Comparison of ENCODE assay signal across 26 cellular contexts in the genomic region with DNA sequence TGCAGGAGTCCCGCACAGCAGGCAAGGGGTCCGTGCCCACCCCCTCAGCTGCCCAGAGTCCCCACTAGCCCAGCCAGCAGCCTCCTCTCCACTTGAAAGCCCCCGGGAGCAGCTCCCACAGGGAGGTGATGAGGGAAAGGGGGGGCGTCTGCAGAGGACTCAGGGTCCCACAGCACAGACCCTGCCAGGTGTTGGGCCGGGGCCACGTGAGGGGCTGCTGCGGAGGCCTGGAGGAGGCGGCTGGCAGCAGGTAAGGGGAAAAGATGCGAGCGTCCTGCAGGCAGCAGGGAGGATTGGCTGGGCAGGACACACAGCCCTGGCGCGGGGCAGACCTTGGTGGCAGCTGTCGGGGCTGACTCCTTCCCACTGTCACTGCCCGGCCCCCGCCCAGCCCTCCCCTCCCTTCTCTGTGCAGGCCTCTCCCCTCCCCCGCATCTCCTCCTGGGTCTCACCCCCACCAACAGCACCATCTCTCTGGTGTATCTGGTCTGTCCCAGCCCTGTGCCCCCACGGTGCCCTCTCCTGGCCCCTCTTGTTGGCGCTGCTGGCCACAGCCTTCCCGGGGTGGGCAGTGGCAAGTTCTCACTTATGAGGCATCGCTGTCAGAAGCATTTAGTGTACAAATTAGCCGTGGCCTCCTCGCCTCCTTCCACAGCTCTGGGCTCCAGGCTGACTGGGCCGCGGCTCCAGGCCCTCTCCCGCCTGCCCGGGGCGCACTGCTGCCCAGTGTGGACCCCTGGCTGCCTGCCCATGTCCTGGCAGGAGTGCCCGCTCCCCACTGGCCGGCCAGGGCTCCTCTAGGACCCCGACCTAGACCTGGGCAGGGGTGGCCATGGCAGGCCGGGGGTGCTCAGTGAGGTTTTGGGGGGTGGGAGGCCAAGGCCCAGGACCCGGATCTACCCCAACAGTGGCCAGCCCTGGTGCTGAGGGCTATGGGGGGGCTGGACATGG. TPM values are rescaled to one million over a fixed set of nuclear protein-coding genes. Genes with fewer than 3 reads are reported as not detected.
DNase-seq lines count a peak whose midpoint lies in the region; ATAC-seq, FAIRE-seq and TF ChIP-seq lines count a peak whose summit lies in the region.
"Had no signal": no experiment of that assay in that cellular context is flagged by ENCODE, and none has a peak within 500 bp of the region (broad histone marks: within the 10 kb centered on the region; RNA-seq: fewer than 3 reads in every experiment).

No MANE protein-coding gene starts in this region.

- in situ Hi-C loops in G401 (cut with HindIII; ENCODE audit: low sequenced_read_pairs) (no loop called here), Panc1 (cut with HindIII; ENCODE audit: low pct_unique_long_range_greater_than_20kb, low sequenced_read_pairs) (no loop called here)

- POLR2A ChIA-PET in Panc1 (lab: Charles Lee), result no interaction called here
- POLR2A ChIA-PET in H1 (lab: Charles Lee; ENCODE audit: partially characterized antibody), result interaction anchor here (0.9 to 2.2 kb wide), 8 partner anchors 11 to 75 kb away, joined by 3 to 8 read pairs (median 4); partner anchors contain the start of genes CAPN15, NHLRC4, PIGQ and WFIKKN1

- CTCF ChIA-PET in Panc1 (lab: Charles Lee) (no interaction called here), H1 (lab: Charles Lee; ENCODE audit: partially characterized antibody) (interaction anchor here (1.0 to 3.9 kb wide), 7 partner anchors 9 to 68 kb away, joined by 3 to 21 read pairs (median 5); no protein-coding TSS in a partner anchor)

- no peak for TF ChIP-seq EP300 in H1 (IDR thresholded peaks at IDR 0.05; ENCODE audit: borderline replicate concordance in 1 of 2, low read depth in 2 of 2, low read length in 2 of 2)

- no peak overlapping the region for H3K4me3 Mint-ChIP-seq in stimulated activated naive CD8-positive, alpha-beta T cell treated with anti-CD3 and anti-CD28 coated beads, Interleukin-15, amount 100 ng/mL, for 72 hours
- H3K4me3 Mint-ChIP-seq: activated CD4-positive, alpha-beta T cell treated with anti-CD3 and anti-CD28 coated beads, Interleukin-2, amount 10 ng/mL, durations not matched to agents 7 days and 5 days; central memory CD8-positive, alpha-beta T cell; GM23338; neural crest cell; stimulated activated naive B cell treated with anti-CD40 and anti-IgM and Interleukin-4, amounts not matched to agents 10 μg/mL and 1 μg/mL and 100 μg/mL, for 72 hours had no signal

- H3K27ac ChIP-seq in Panc1 (ENCODE audit: low read length) (no peak overlapping the region), H1 (ENCODE audit: low read depth, low read length) (no peak overlapping the region), psoas muscle (no peak overlapping the region)
- H3K27ac ChIP-seq: testis, VCaP had no signal

- no peak for FAIRE-seq in H1 (lab: Jason Lieb, UNC)
- FAIRE-seq: astrocyte had no signal

- no peak overlapping the region for H3K4me2 ChIP-seq in H1 (ENCODE audit: insufficient read depth in 1 of 2, low read depth in 2 of 2, low read length in 2 of 2)
- H3K4me2 ChIP-seq: GM23338 had no signal

- H3K56ac ChIP-seq in H1 (replicated peaks; ENCODE audit: insufficient read length, low read depth, low read length), result no peak overlapping the region

- H4K20me1 ChIP-seq in H1 (replicated peaks in 1 of 2; ENCODE audit: control insufficient read depth in 1 of 2, insufficient read depth in 2 of 2, low read length in 2 of 2), result peaks cover 0 to 2% of the 10 kb centered on the region in 2 experiments

- H3K4me1 Mint-ChIP-seq in stimulated activated naive CD8-positive, alpha-beta T cell treated with anti-CD3 and anti-CD28 coated beads, Interleukin-15, amount 100 ng/mL, for 72 hours, result no peaks in the 10 kb centered on the region
- H3K4me1 Mint-ChIP-seq: activated CD4-positive, alpha-beta T cell treated with anti-CD3 and anti-CD28 coated beads, Interleukin-2, amount 10 ng/mL, durations not matched to agents 7 days and 5 days; central memory CD8-positive, alpha-beta T cell; GM23338 had no signal

- H3K23me2 ChIP-seq in H1 (ENCODE audit: low read depth, low read length), result peaks cover 6% of the 10 kb centered on the region; the same call in 1 of the 2 replicates

- H2BK20ac ChIP-seq in H1 (ENCODE audit: low read length), result no peak overlapping the region

- no peak overlapping the region for H4K91ac ChIP-seq in H1 (replicated peaks; ENCODE audit: insufficient read length, low read length)

- H3K4me3 ChIP-seq in Panc1 (ENCODE audit: low read depth in 2 of 2, low read length in 2 of 2) (no peak overlapping the region), H1 (ENCODE audit: extremely low read depth in 1 of 4, insufficient read depth in 2 of 4, low read depth in 3 of 4, low read length in 4 of 4) (no peak overlapping the region), psoas muscle (no peak overlapping the region)
- H3K4me3 ChIP-seq: GM23338, testis had no signal

- peaks cover 25% of the 10 kb centered on the region for H3K27me3 Mint-ChIP-seq in stimulated activated naive CD8-positive, alpha-beta T cell treated with anti-CD3 and anti-CD28 coated beads, Interleukin-15, amount 100 ng/mL, for 72 hours

- H3K36me3 ChIP-seq in Panc1 (ENCODE audit: control insufficient read depth, insufficient read depth, low read length), result no peaks in the 10 kb centered on the region
- peaks cover 0 to 16% (median 2%) of the 10 kb centered on the region in 4 experiments; a peak in 1 of 8 replicates for H3K36me3 ChIP-seq in H1 (ENCODE audit: control insufficient read depth in 2 of 4, insufficient read depth in 4 of 4, low read length in 3 of 4)
- H3K36me3 ChIP-seq in psoas muscle (ENCODE audit: insufficient read depth in 1 of 2, low read depth in 1 of 2), result peaks cover 8 to 28% of the 10 kb centered on the region in 2 donors

- H3K79me1 ChIP-seq in H1 (ENCODE audit: low read depth, low read length), result no peaks in the 10 kb centered on the region; the same call in 1 of the 2 replicates

- H3K23ac ChIP-seq in H1 (ENCODE audit: insufficient read length), result no peak overlapping the region

- no peak overlapping the region for H2BK5ac ChIP-seq in H1 (ENCODE audit: low read depth, low read length)

- no peaks in the 10 kb centered on the region for H3K79me2 ChIP-seq in H1 (ENCODE audit: control insufficient read depth in 1 of 2, insufficient read depth in 2 of 2, low read length in 2 of 2)

- no peaks in the 10 kb centered on the region for H3K27me3 ChIP-seq in Panc1 (ENCODE audit: control insufficient read depth, insufficient read depth, low read length)
- peaks cover 14 to 28% (median 20%) of the 10 kb centered on the region in 4 experiments; a peak in 6 of 7 replicates for H3K27me3 ChIP-seq in H1 (replicated peaks in 1 of 4; ENCODE audit: control insufficient read depth in 3 of 4, extremely low read depth in 1 of 4, insufficient read depth in 3 of 4, low read length in 3 of 4)
- H3K27me3 ChIP-seq in psoas muscle (ENCODE audit: insufficient read depth in 3 of 3, low read length in 2 of 3), result peaks cover 0 to 24% (median 6%) of the 10 kb centered on the region in 3 donors
- H3K27me3 ChIP-seq: testis had no signal

- no peak for TF ChIP-seq RAD21 in H1 (IDR thresholded peaks at IDR 0.05 in 1 of 2, conservative IDR thresholded peaks at IDR 0.05 in 1 of 2; ENCODE audit: low read depth in 2 of 2, low read length in 2 of 2)

- no peak overlapping the region for H3K18ac ChIP-seq in H1 (ENCODE audit: extremely low read depth, low read length)

- no peak for ATAC-seq in Panc1
- ATAC-seq in psoas muscle, result peak; percentile 7 to 32 (median 20)
- ATAC-seq in stimulated activated naive CD8-positive, alpha-beta T cell treated with anti-CD3 and anti-CD28 coated beads, Interleukin-15, amount 100 ng/mL, for 72 hours, result no peak
- ATAC-seq: activated naive CD4-positive, alpha-beta T cell treated with anti-CD3 and anti-CD28 coated beads, Interleukin-2, amount 50 U/mL, for 72 hours; GM23338; stimulated activated naive B cell treated with anti-CD40 and anti-IgM and Interleukin-4, amounts not matched to agents 10 μg/mL and 1 μg/mL and 100 μg/mL, for 72 hours had no signal

- no peak overlapping the region for H4K5ac ChIP-seq in H1 (ENCODE audit: insufficient read length, low read depth, low read length)

- H2BK15ac ChIP-seq in H1 (ENCODE audit: low read length), result no peak overlapping the region

- no peak overlapping the region for H2AFZ ChIP-seq in H1 (ENCODE audit: low read length)
- H2AFZ ChIP-seq: GM23338 had no signal

- 83% methylated on average over 23 of the region's 32 CpGs; no CpG with 5 or more reads in 1 of the 2 experiments for WGBS in H1 (ENCODE audit: extremely low coverage in 1 of 2, insufficient coverage in 1 of 2, insufficient read length in 1 of 2, insufficient replicate concordance in 2 of 2, low coverage in 1 of 2, low lambda C conversion rate in 2 of 2, missing lambda C conversion rate in 1 of 2), 2 experiments
- 42 to 58% (median 45%) methylated on average over 23 to 32 of the region's 32 CpGs for WGBS in psoas muscle, 3 donors

- H2BK120ac ChIP-seq in H1 (replicated peaks; ENCODE audit: low read depth, low read length), result no peak overlapping the region

- TF ChIP-seq POLR2A in H1 (IDR thresholded peaks at IDR 0.05; ENCODE audit: control extremely low read depth in 1 of 2, low read depth in 2 of 2, low read length in 2 of 2), result no peak

- H2AK5ac ChIP-seq in H1 (ENCODE audit: low read depth, low read length), result no peak overlapping the region

- H4K8ac ChIP-seq in H1 (ENCODE audit: extremely low read depth, insufficient read depth, low read length), result peak overlapping the region; percentile 25; the same call in 1 of the 2 replicates

- DNase-seq in G401 (ENCODE audit: low spot score), result peak; percentile 78
- DNase-seq in Panc1 (ENCODE audit: low read depth, low spot score), result no peak
- DNase-seq in H1 (ENCODE audit: low read depth in 1 of 2, low spot score in 2 of 2), result no peak
- DNase-seq in psoas muscle, result no peak
- DNase-seq in T-helper 9 cell, result no peak
- no peak for DNase-seq in stimulated activated naive CD8-positive, alpha-beta T cell treated with anti-CD3 and anti-CD28 coated beads, Interleukin-15, amount 100 ng/mL, for 72 hours
- DNase-seq in kidney glomerular epithelial cell (lab: John Stamatoyannopoulos, UW), result no peak
- DNase-seq: activated CD4-positive, alpha-beta T cell treated with anti-CD3 and anti-CD28 coated beads, Interleukin-2, amount 10 ng/mL, durations not matched to agents 7 days and 5 days; KBM-7; NCI-H1694 treated with DMSO at 0.1 percent for 48 hours; NCI-H226; NCI-H748 treated with DMSO at 0.1 percent for 48 hours; OCI-M1; SIG-M5; stimulated activated CD4-positive, alpha-beta T cell treated with anti-CD3 and anti-CD28 coated beads, Interleukin-2, amount 100 ng/mL, for 48 hours; stimulated activated naive B cell treated with anti-CD40 and anti-IgM and Interleukin-4, amounts not matched to agents 10 μg/mL and 1 μg/mL and 100 μg/mL, for 72 hours; testis had no signal

- H3K9me3 ChIP-seq in Panc1 (ENCODE audit: control insufficient read depth, insufficient read depth, low read depth, low read length) (no peaks in the 10 kb centered on the region), H1 (ENCODE audit: insufficient read depth in 2 of 2, low read depth in 1 of 2, low read length in 1 of 2) (no peaks in the 10 kb centered on the region), psoas muscle (no peaks in the 10 kb centered on the region)
- H3K9me3 ChIP-seq: testis had no signal

- no peak overlapping the region for H2BK12ac ChIP-seq in H1 (ENCODE audit: low read depth, low read length)

- H3K9ac ChIP-seq in H1 (replicated peaks in 1 of 4; ENCODE audit: extremely low read depth in 1 of 4, low read depth in 3 of 4, low read length in 3 of 4), result no peak overlapping the region

- H3K4ac ChIP-seq in H1 (replicated peaks; ENCODE audit: insufficient read length, low read depth, low read length), result no peak overlapping the region

- no peak overlapping the region for H3K27ac Mint-ChIP-seq in stimulated activated naive CD8-positive, alpha-beta T cell treated with anti-CD3 and anti-CD28 coated beads, Interleukin-15, amount 100 ng/mL, for 72 hours
- H3K27ac Mint-ChIP-seq: activated CD4-positive, alpha-beta T cell treated with anti-CD3 and anti-CD28 coated beads, Interleukin-2, amount 10 ng/mL, durations not matched to agents 7 days and 5 days; activated naive CD4-positive, alpha-beta T cell treated with anti-CD3 and anti-CD28 coated beads, Interleukin-2, amount 50 U/mL, for 72 hours; GM23338; stimulated activated naive B cell treated with anti-CD40 and anti-IgM and Interleukin-4, amounts not matched to agents 10 μg/mL and 1 μg/mL and 100 μg/mL, for 72 hours had no signal

- BruUV-seq in Panc1 (replicated peaks; lab: Mats Ljungman, UMichigan), result no TSS peak

- TF ChIP-seq CTCF in Panc1 (IDR thresholded peaks at IDR 0.05), result peak; percentile 41
- no peak for TF ChIP-seq CTCF in H1 (IDR thresholded peaks at IDR 0.05; ENCODE audit: control extremely low read depth in 1 of 3, insufficient read depth in 1 of 3, low read depth in 1 of 3, low read length in 3 of 3)
- no peak for TF ChIP-seq CTCF in psoas muscle (IDR thresholded peaks at IDR 0.05)

- intact Hi-C loops in Panc1 (cut with micrococcal nuclease; ENCODE audit: unreplicated experiment), result no loop called here
- intact Hi-C loops in psoas muscle (cut with DNase I), result no loop called here

- H3K9me3 Mint-ChIP-seq in stimulated activated naive CD8-positive, alpha-beta T cell treated with anti-CD3 and anti-CD28 coated beads, Interleukin-15, amount 100 ng/mL, for 72 hours, result no peaks in the 10 kb centered on the region
- H3K9me3 Mint-ChIP-seq: activated CD4-positive, alpha-beta T cell treated with anti-CD3 and anti-CD28 coated beads, Interleukin-2, amount 10 ng/mL, durations not matched to agents 7 days and 5 days; activated naive CD4-positive, alpha-beta T cell treated with anti-CD3 and anti-CD28 coated beads, Interleukin-2, amount 50 U/mL, for 72 hours; central memory CD8-positive, alpha-beta T cell; GM23338; neural crest cell; stimulated activated naive B cell treated with anti-CD40 and anti-IgM and Interleukin-4, amounts not matched to agents 10 μg/mL and 1 μg/mL and 100 μg/mL, for 72 hours had no signal

- H3K14ac ChIP-seq in H1 (ENCODE audit: insufficient read length), result no peak overlapping the region

- peaks cover 27% of the 10 kb centered on the region for H3K4me1 ChIP-seq in Panc1 (ENCODE audit: control insufficient read depth, insufficient read depth, low read length)
- peaks cover 0 to 10% (median 2%) of the 10 kb centered on the region in 4 experiments; a peak in 4 of 7 replicates for H3K4me1 ChIP-seq in H1 (replicated peaks in 1 of 4; ENCODE audit: control insufficient read depth in 3 of 4, insufficient read depth in 4 of 4, low read length in 3 of 4)
- H3K4me1 ChIP-seq in psoas muscle, result no peaks in the 10 kb centered on the region

RNA-seq across cellular contexts. Expression of gene PRR35, which starts 4.4 kb away (rescaled TPM):
- 0.41 and 2.3 TPM in 2 replicates for total RNA-seq in G401 (2014; rRNA removed; shearing (Covaris generic))
- total RNA-seq in Panc1 (2021; ENCODE audit: unreplicated experiment), result 2.2 TPM
- polyA plus RNA-seq in Panc1 (2012; ENCODE audit: insufficient read length), result 3.9 TPM
- total RNA-seq in H1 (2021; fragmentation: NEBNext Ultra II Directional; extraction: Animal tissue kit (Norgen Biotek cat#: 25700)), result 0.50 and 0.61 TPM in 2 replicates
- 0.38 and 0.52 TPM in 2 replicates for polyA plus RNA-seq in H1 (2011; rRNA removed)
- 0.44 TPM for polyA plus RNA-seq in H1 (2011; cell fraction: cytosol; rRNA removed)
- 1.3 TPM for polyA plus RNA-seq in H1 (2011; cell fraction: nucleus; rRNA removed)
- polyA plus RNA-seq in H1 (2012, experiment 1 of 2), result 0.21 to 0.55 TPM (median 0.41 TPM) in 4 replicates
- 0.25 TPM for polyA plus RNA-seq in H1 (2012, experiment 2 of 2)
- polyA plus RNA-seq in H1 (2013, experiment 1 of 2), result 0.45 TPM
- 0.53 TPM for polyA plus RNA-seq in H1 (2013, experiment 2 of 2)
- 0.10 TPM in 1 of 2 replicates, not detected in the other for polyA minus RNA-seq in H1 (2011; rRNA and poly(A)+ RNA removed)
- polyA minus RNA-seq in H1 (2011; cell fraction: cytosol; rRNA and poly(A)+ RNA removed), result 0.51 TPM
- polyA minus RNA-seq in H1 (2011; cell fraction: nucleus; rRNA and poly(A)+ RNA removed), result 0.30 TPM
- total RNA-seq in psoas muscle, result not detected
- not detected for polyA plus RNA-seq in psoas muscle
- total RNA-seq: activated CD4-positive, alpha-beta T cell treated with anti-CD3 and anti-CD28 coated beads, Interleukin-2, amount 10 ng/mL, durations not matched to agents 7 days and 5 days; activated naive CD4-positive, alpha-beta T cell treated with anti-CD3 and anti-CD28 coated beads, Interleukin-2, amount 50 U/mL, for 72 hours; liver; neural crest cell; pulmonary artery endothelial cell; T-helper 1 cell treated with Interleukin-12 subunit alpha and Interleukin-12 subunit beta and Interleukin-4 antibody, amounts not matched to agents 30 ng/mL and 1 ng/mL, for 36 hours had no signal
- polyA plus RNA-seq: liver had no signal

RNA-seq across cellular contexts. Expression of gene NHLRC4, which starts 11.0 kb away (rescaled TPM):
- 2.7 and 4.1 TPM in 2 replicates for total RNA-seq in G401 (2014; rRNA removed; shearing (Covaris generic))
- total RNA-seq in Panc1 (2021; ENCODE audit: unreplicated experiment), result 4.0 TPM
- 5.2 TPM for polyA plus RNA-seq in Panc1 (2012; ENCODE audit: insufficient read length)
- total RNA-seq in H1 (2021; fragmentation: NEBNext Ultra II Directional; extraction: Animal tissue kit (Norgen Biotek cat#: 25700)), result 0.75 and 0.76 TPM in 2 replicates
- 0.60 and 0.72 TPM in 2 replicates for polyA plus RNA-seq in H1 (2011; rRNA removed)
- 0.78 TPM for polyA plus RNA-seq in H1 (2011; cell fraction: cytosol; rRNA removed)
- polyA plus RNA-seq in H1 (2011; cell fraction: nucleus; rRNA removed), result 1.7 TPM
- polyA plus RNA-seq in H1 (2012, experiment 1 of 2), result 0.56 to 0.72 TPM (median 0.63 TPM) in 4 replicates
- polyA plus RNA-seq in H1 (2012, experiment 2 of 2), result 0.76 TPM
- polyA plus RNA-seq in H1 (2013, experiment 1 of 2), result 0.26 TPM
- 0.33 TPM for polyA plus RNA-seq in H1 (2013, experiment 2 of 2)
- polyA minus RNA-seq in H1 (2011; rRNA and poly(A)+ RNA removed), result 0.09 and 0.20 TPM in 2 replicates
- not detected for polyA minus RNA-seq in H1 (2011; cell fraction: cytosol; rRNA and poly(A)+ RNA removed)
- polyA minus RNA-seq in H1 (2011; cell fraction: nucleus; rRNA and poly(A)+ RNA removed), result 1.5 TPM
- under 1 TPM in 3 of 4 donors, not detected in 1; 0.19 to 0.39 (median 0.27) TPM for total RNA-seq in psoas muscle
- under 1 TPM; 0.06 to 0.38 (median 0.27) TPM for polyA plus RNA-seq in psoas muscle

RNA-seq across cellular contexts. Expression of gene PIGQ, which starts 14.0 kb away (rescaled TPM):
- 38.8 and 54.4 TPM in 2 replicates for total RNA-seq in G401 (2014; rRNA removed; shearing (Covaris generic))
- 83.5 TPM for total RNA-seq in Panc1 (2021; ENCODE audit: unreplicated experiment)
- 84.1 TPM for polyA plus RNA-seq in Panc1 (2012; ENCODE audit: insufficient read length)
- 34.2 and 36.0 TPM in 2 replicates for total RNA-seq in H1 (2021; fragmentation: NEBNext Ultra II Directional; extraction: Animal tissue kit (Norgen Biotek cat#: 25700))
- 49.2 and 80.4 TPM in 2 replicates for polyA plus RNA-seq in H1 (2011; rRNA removed)
- polyA plus RNA-seq in H1 (2011; cell fraction: cytosol; rRNA removed), result 56.8 TPM
- 283 TPM for polyA plus RNA-seq in H1 (2011; cell fraction: nucleus; rRNA removed)
- 20.8 to 38.5 TPM (median 33.9 TPM) in 4 replicates for polyA plus RNA-seq in H1 (2012, experiment 1 of 2)
- polyA plus RNA-seq in H1 (2012, experiment 2 of 2), result 26.0 TPM
- 24.1 TPM for polyA plus RNA-seq in H1 (2013, experiment 1 of 2)
- polyA plus RNA-seq in H1 (2013, experiment 2 of 2), result 22.7 TPM
- 30.5 and 36.4 TPM in 2 replicates for polyA minus RNA-seq in H1 (2011; rRNA and poly(A)+ RNA removed)
- polyA minus RNA-seq in H1 (2011; cell fraction: cytosol; rRNA and poly(A)+ RNA removed), result 24.4 TPM
- 73.6 TPM for polyA minus RNA-seq in H1 (2011; cell fraction: nucleus; rRNA and poly(A)+ RNA removed)
- 10 to 100 TPM; 18.3 to 26.3 (median 22.0) TPM for total RNA-seq in psoas muscle
- 10 to 100 TPM; 26.5 to 39.9 (median 27.2) TPM for polyA plus RNA-seq in psoas muscle

RNA-seq across cellular contexts. Expression of gene CAPN15, which starts 28.3 kb away (rescaled TPM):
- total RNA-seq in G401 (2014; rRNA removed; shearing (Covaris generic)), result 38.8 and 54.3 TPM in 2 replicates
- total RNA-seq in Panc1 (2021; ENCODE audit: unreplicated experiment) (78.5 TPM), psoas muscle (10 to 100 TPM; 15.5 to 32.1 (median 26.8) TPM)
- polyA plus RNA-seq in Panc1 (2012; ENCODE audit: insufficient read length), result 117 TPM
- 74.6 and 76.9 TPM in 2 replicates for total RNA-seq in H1 (2021; fragmentation: NEBNext Ultra II Directional; extraction: Animal tissue kit (Norgen Biotek cat#: 25700))
- polyA plus RNA-seq in H1 (2011; rRNA removed) (38.9 and 68.4 TPM in 2 replicates), psoas muscle (10 to 100 TPM; 14.9 to 26.4 (median 22.6) TPM)
- polyA plus RNA-seq in H1 (2011; cell fraction: cytosol; rRNA removed), result 40.1 TPM
- 97.9 TPM for polyA plus RNA-seq in H1 (2011; cell fraction: nucleus; rRNA removed)
- 28.0 to 47.8 TPM (median 43.1 TPM) in 4 replicates for polyA plus RNA-seq in H1 (2012, experiment 1 of 2)
- 29.7 TPM for polyA plus RNA-seq in H1 (2012, experiment 2 of 2)
- 37.4 TPM for polyA plus RNA-seq in H1 (2013, experiment 1 of 2)
- 36.4 TPM for polyA plus RNA-seq in H1 (2013, experiment 2 of 2)
- polyA minus RNA-seq in H1 (2011; rRNA and poly(A)+ RNA removed), result 13.1 and 15.2 TPM in 2 replicates
- polyA minus RNA-seq in H1 (2011; cell fraction: cytosol; rRNA and poly(A)+ RNA removed), result 74.6 TPM
- polyA minus RNA-seq in H1 (2011; cell fraction: nucleus; rRNA and poly(A)+ RNA removed), result 33.7 TPM

RNA-seq across cellular contexts. Expression of gene RAB40C, which starts 34.1 kb away (rescaled TPM):
- total RNA-seq in G401 (2014; rRNA removed; shearing (Covaris generic)), result 28.6 and 32.2 TPM in 2 replicates
- total RNA-seq in Panc1 (2021; ENCODE audit: unreplicated experiment) (30.7 TPM), psoas muscle (10 to 100 TPM; 12.3 to 20.2 (median 14.4) TPM)
- 44.4 TPM for polyA plus RNA-seq in Panc1 (2012; ENCODE audit: insufficient read length)
- total RNA-seq in H1 (2021; fragmentation: NEBNext Ultra II Directional; extraction: Animal tissue kit (Norgen Biotek cat#: 25700)), result 15.6 and 17.8 TPM in 2 replicates
- polyA plus RNA-seq in H1 (2011; rRNA removed) (13.9 and 18.6 TPM in 2 replicates), psoas muscle (10 to 100 TPM; 14.7 to 16.3 (median 15.7) TPM)
- polyA plus RNA-seq in H1 (2011; cell fraction: cytosol; rRNA removed), result 14.4 TPM
- 23.9 TPM for polyA plus RNA-seq in H1 (2011; cell fraction: nucleus; rRNA removed)
- polyA plus RNA-seq in H1 (2012, experiment 1 of 2), result 11.4 to 19.2 TPM (median 15.6 TPM) in 4 replicates
- 13.6 TPM for polyA plus RNA-seq in H1 (2012, experiment 2 of 2)
- polyA plus RNA-seq in H1 (2013, experiment 1 of 2), result 11.3 TPM
- polyA plus RNA-seq in H1 (2013, experiment 2 of 2), result 11.7 TPM
- 5.9 and 6.8 TPM in 2 replicates for polyA minus RNA-seq in H1 (2011; rRNA and poly(A)+ RNA removed)
- 8.4 TPM for polyA minus RNA-seq in H1 (2011; cell fraction: cytosol; rRNA and poly(A)+ RNA removed)
- polyA minus RNA-seq in H1 (2011; cell fraction: nucleus; rRNA and poly(A)+ RNA removed), result 8.9 TPM

Comparison
In these comparisons a context has a peak if more than half of its experiments do, and no peak if none do; other contexts are left out.
1. ATAC-seq: peak in psoas muscle (4 of 4); none in Panc1 (single experiment) and stimulated activated naive CD8-positive, alpha-beta T cell treated with anti-CD3 and anti-CD28 coated beads, Interleukin-15, amount 100 ng/mL, for 72 hours (single experiment).